In the genomic region with DNA sequence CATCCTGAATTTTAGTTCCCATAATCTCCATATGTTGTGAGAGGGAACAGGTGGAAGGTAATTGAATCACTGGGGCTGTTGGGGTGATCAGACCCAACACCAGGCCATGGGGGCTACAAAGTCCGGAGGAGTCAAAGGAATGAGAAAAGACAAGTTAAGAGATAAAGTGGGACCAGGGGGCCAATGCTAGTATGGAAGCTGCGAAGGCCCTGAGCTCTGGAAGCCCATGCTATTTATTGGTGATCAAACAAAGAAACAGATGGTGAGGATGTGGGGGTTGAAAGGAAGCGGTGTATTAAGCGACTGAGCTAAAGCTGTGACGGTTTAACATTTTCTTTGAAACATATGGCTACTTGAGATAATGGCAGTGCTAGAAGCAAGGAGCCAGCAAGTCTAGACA, we compare ENCODE assay signal across 15 cellular contexts.
DNase-seq lines count a peak whose midpoint lies in the region; ATAC-seq and TF ChIP-seq lines count a peak whose summit lies in the region.
"Had no signal": no experiment of that assay in that cellular context is flagged by ENCODE, and none has a peak within 500 bp of the region (broad histone marks: within the 10 kb centered on the region; RNA-seq: fewer than 3 reads in every experiment).

No MANE protein-coding gene starts in this region.

- H3K36me3 Mint-ChIP-seq in endothelial cell (ENCODE audit: low read depth, unreplicated experiment): peaks cover 38% of the 10 kb centered on the region

- H3K27ac ChIP-seq in GM23248: no peak overlapping the region
- no peak overlapping the region for H3K27ac ChIP-seq in mesenchymal stem cell (ENCODE audit: low read length, poor library complexity, severe bottlenecking)

- H2BK5ac ChIP-seq in mesenchymal stem cell (ENCODE audit: low read depth, low read length, poor library complexity, severe bottlenecking): no peak overlapping the region

- no peak overlapping the region for H4K8ac ChIP-seq in mesenchymal stem cell (ENCODE audit: low read length)

- H3K4me1 ChIP-seq in GM23248 (ENCODE audit: insufficient read depth) (peaks cover 3% of the 10 kb centered on the region; the same call in 1 of the 2 replicates), mesenchymal stem cell (ENCODE audit: control insufficient read depth, insufficient read depth, low read depth, low read length) (no peaks in the 10 kb centered on the region)

- H3K9me3 ChIP-seq in GM23248 (ENCODE audit: low read depth): peaks cover 3% of the 10 kb centered on the region
- peaks cover 50% of the 10 kb centered on the region for H3K9me3 ChIP-seq in mesenchymal stem cell (ENCODE audit: control insufficient read depth, low read length)

- peaks cover 3% of the 10 kb centered on the region; the same call in 1 of the 2 replicates for H3F3A ChIP-seq in GM23248 (ENCODE audit: insufficient read depth)

- in situ Hi-C loops in GM23248 (cut with MboI): no loop called here

- no peak overlapping the region for H3K4me2 ChIP-seq in GM23248 (ENCODE audit: unreplicated experiment)
- no peak overlapping the region for H3K4me2 ChIP-seq in mesenchymal stem cell (ENCODE audit: low read length, poor library complexity, severe bottlenecking)
- H3K4me2 ChIP-seq: smooth muscle cell had no signal

- no peak overlapping the region for H2AK5ac ChIP-seq in mesenchymal stem cell (ENCODE audit: low read length, severe bottlenecking)

- peaks cover 24% of the 10 kb centered on the region for H3K79me2 ChIP-seq in GM23248 (ENCODE audit: insufficient read depth)

- peak; percentile 58 for DNase-seq in GM23248
- peak; percentile 78 for DNase-seq in NCI-H2171 treated with DMSO at 0.1 percent for 48 hours (lab: John Stamatoyannopoulos, UW)
- DNase-seq in endothelial cell (ENCODE audit: low spot score): no peak
- peak; percentile 33 for DNase-seq in mesenchymal stem cell
- no peak for DNase-seq in iPS-NIHi7 (ENCODE audit: extremely low spot score)
- DNase-seq: activated naive CD4-positive, alpha-beta T cell treated with Interleukin-2 at 50 U/mL for 16 hours; AML-193; islet precursor cell; Kasumi-1; stimulated activated CD4-positive, alpha-beta T cell treated with anti-CD3 and anti-CD28 coated beads, Interleukin-4, amount 100 ng/mL, for 4 hours had no signal

- H3K9ac ChIP-seq in GM23248 (no peak overlapping the region), mesenchymal stem cell (ENCODE audit: low read length) (no peak overlapping the region)

- ATAC-seq in GM18498 (IDR thresholded peaks at IDR 0.05; ENCODE audit: unreplicated experiment) (no peak), GM19324 (IDR thresholded peaks at IDR 0.05; ENCODE audit: low FRiP score, unreplicated experiment) (no peak)

- H2BK120ac ChIP-seq in mesenchymal stem cell (ENCODE audit: low read depth, low read length): no peak overlapping the region

- H2BK12ac ChIP-seq in mesenchymal stem cell (ENCODE audit: low read length in 2 of 2): no peak overlapping the region

- H3K27ac Mint-ChIP-seq in endothelial cell (ENCODE audit: unreplicated experiment): no peak overlapping the region
- H3K27ac Mint-ChIP-seq: nephron, progenitor cell of endocrine pancreas had no signal

- H3K23ac ChIP-seq in mesenchymal stem cell (ENCODE audit: low read length in 2 of 2): no peak overlapping the region

- peaks cover 16% of the 10 kb centered on the region for H3K9me3 Mint-ChIP-seq in endothelial cell (ENCODE audit: unreplicated experiment)

- WGBS in GM23248 (ENCODE audit: low coverage in 1 of 2, low lambda C conversion rate in 2 of 2, missing lambda C conversion rate in 2 of 2), 2 experiments: 97 to 100% methylated on average over 5 of the region's 5 CpGs
- WGBS in mesenchymal stem cell: 95% methylated on average over 5 of the region's 5 CpGs

- H2AFZ ChIP-seq in GM23248: no peak overlapping the region
- no peak overlapping the region for H2AFZ ChIP-seq in mesenchymal stem cell (ENCODE audit: low read depth, low read length)

- H3K4ac ChIP-seq in mesenchymal stem cell (ENCODE audit: low read depth in 1 of 2, low read length in 2 of 2): no peak overlapping the region

- no peaks in the 10 kb centered on the region for H4K20me1 ChIP-seq in GM23248 (ENCODE audit: insufficient read depth)

- H3K4me3 ChIP-seq in GM23248 (no peak overlapping the region), mesenchymal stem cell (ENCODE audit: insufficient read depth in 1 of 2, low read depth in 1 of 2, low read length in 2 of 2) (peak overlapping the region in 1 of 2 experiments; percentile 34)
- H3K4me3 ChIP-seq: smooth muscle cell had no signal

- H2BK15ac ChIP-seq in mesenchymal stem cell (ENCODE audit: low read depth, poor library complexity, severe bottlenecking): no peak overlapping the region

- H4K91ac ChIP-seq in mesenchymal stem cell (ENCODE audit: low read length): no peak overlapping the region

- H3K36me3 ChIP-seq in GM23248 (ENCODE audit: low read depth) (peaks cover 16% of the 10 kb centered on the region; the same call in 1 of the 2 replicates), mesenchymal stem cell (ENCODE audit: control insufficient read depth in 1 of 2, insufficient read depth in 2 of 2, low read depth in 1 of 2, low read length in 2 of 2) (peaks cover 21 to 41% of the 10 kb centered on the region in 2 experiments)

- no peaks in the 10 kb centered on the region for H3K9me2 ChIP-seq in GM23248 (ENCODE audit: insufficient read depth)

- H3K14ac ChIP-seq in mesenchymal stem cell (ENCODE audit: low read length in 2 of 2): no peak overlapping the region

- TF ChIP-seq CTCF in endothelial cell (IDR thresholded peaks at IDR 0.05; ENCODE audit: unreplicated experiment): no peak

- H3K18ac ChIP-seq in mesenchymal stem cell (ENCODE audit: low read depth in 1 of 2, low read length in 2 of 2): no peak overlapping the region

- H3K27me3 Mint-ChIP-seq in endothelial cell (ENCODE audit: unreplicated experiment): peaks cover 1% of the 10 kb centered on the region
- H3K27me3 Mint-ChIP-seq: progenitor cell of endocrine pancreas had no signal

- peak overlapping the region; percentile 63 for H3K4me3 Mint-ChIP-seq in endothelial cell (ENCODE audit: unreplicated experiment)
- H3K4me3 Mint-ChIP-seq: nephron had no signal

- peaks cover 34% of the 10 kb centered on the region for H3K79me1 ChIP-seq in mesenchymal stem cell (replicated peaks; ENCODE audit: low read length, poor library complexity, severe bottlenecking)

- H3K27me3 ChIP-seq in GM23248 (replicated peaks; ENCODE audit: insufficient read depth) (no peaks in the 10 kb centered on the region), mesenchymal stem cell (ENCODE audit: control insufficient read depth in 1 of 2, insufficient read depth in 1 of 2, low read length in 2 of 2) (no peaks in the 10 kb centered on the region)

- no peaks in the 10 kb centered on the region for H3K4me1 Mint-ChIP-seq in endothelial cell (ENCODE audit: unreplicated experiment)
- H3K4me1 Mint-ChIP-seq: nephron had no signal

Comparison
In these comparisons a context has a peak if more than half of its experiments do, and no peak if none do; other contexts are left out.
1. DNase-seq: peak in GM23248 (single experiment), NCI-H2171 treated with DMSO at 0.1 percent for 48 hours (single experiment) and mesenchymal stem cell (single experiment); none in endothelial cell (single experiment) and iPS-NIHi7 (single experiment).